ENCODE assay signal across 1 cellular context in the genomic region with DNA sequence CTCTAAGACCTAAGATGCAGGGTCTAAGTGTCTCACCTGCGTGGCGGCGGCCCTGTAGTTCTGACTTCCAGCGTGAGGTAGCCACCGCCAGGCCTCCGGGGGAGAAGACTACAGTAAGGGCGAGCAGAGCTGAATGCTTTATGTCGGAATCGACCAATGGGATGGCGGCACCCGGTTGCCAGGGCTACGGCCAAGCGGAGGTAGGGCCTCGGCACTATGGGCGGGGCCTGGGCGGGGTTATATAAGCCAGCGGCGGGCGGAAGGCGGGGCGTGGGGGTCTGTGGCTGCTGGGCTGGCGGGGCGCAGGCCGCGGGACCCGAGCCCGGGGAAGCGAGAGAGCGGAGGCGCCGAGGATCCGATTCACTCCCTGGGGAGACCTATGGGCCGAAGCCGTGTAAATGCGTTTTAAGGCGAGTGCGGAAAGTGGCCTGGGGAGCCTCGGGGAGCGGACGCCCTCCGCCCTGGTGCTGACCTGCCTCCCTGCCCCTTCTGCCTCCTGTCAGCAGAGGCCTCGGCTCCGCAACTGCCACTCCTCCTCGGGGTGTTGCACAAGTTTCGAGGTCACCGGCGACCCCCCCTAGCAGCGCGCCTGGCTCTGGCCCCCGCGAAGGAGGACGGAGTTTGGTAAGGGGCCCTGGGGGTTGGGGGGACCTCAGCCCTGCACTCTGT.
TF ChIP-seq lines count a peak whose summit lies in the region.

Gene AZIN2, plus strand, starts transcription at position 269 of the 669 bp plus-strand sequence. CDS start 1,097 bp downstream, outside the sequence.

TF ChIP-seq in IMR-90, 13 proteins besides CTCF, POLR2A, EP300 and RAD21 (continued from another document):
- no peak for TF ChIP-seq BHLHE40 (IDR thresholded peaks at IDR 0.05; ENCODE audit: low read depth, low read length)
- TF ChIP-seq, protein P1, sequence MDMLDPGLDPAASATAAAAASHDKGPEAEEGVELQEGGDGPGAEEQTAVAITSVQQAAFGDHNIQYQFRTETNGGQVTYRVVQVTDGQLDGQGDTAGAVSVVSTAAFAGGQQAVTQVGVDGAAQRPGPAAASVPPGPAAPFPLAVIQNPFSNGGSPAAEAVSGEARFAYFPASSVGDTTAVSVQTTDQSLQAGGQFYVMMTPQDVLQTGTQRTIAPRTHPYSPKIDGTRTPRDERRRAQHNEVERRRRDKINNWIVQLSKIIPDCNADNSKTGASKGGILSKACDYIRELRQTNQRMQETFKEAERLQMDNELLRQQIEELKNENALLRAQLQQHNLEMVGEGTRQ (IDR thresholded peaks at IDR 0.05; ENCODE audit: low read depth, low read length), result no peak
- peak; percentile 64; the same call in 1 of the 2 replicates for TF ChIP-seq MXI1 (IDR thresholded peaks at IDR 0.05; ENCODE audit: borderline replicate concordance, low read depth, low read length)
- no peak for TF ChIP-seq ELK1 (IDR thresholded peaks at IDR 0.05; ENCODE audit: borderline replicate concordance, low read depth, low read length)
